In genomic region chr12:117590999-117591398, GRCh38 we compare ENCODE assay signal across 16 cellular contexts.
A peak's percentile ranks its signal among the peaks of the same experiment; 100 is the strongest.
DNase-seq lines count a peak whose midpoint lies in the region; ATAC-seq and TF ChIP-seq lines count a peak whose summit lies in the region.
"Had no signal": no experiment of that assay in that cellular context is flagged by ENCODE, and none has a peak within 500 bp of the region (broad histone marks: within the 10 kb centered on the region; RNA-seq: fewer than 3 reads in every experiment).

No MANE protein-coding gene starts in this region.

- H3K4me1 ChIP-seq in endodermal cell (ENCODE audit: control insufficient read depth, insufficient read depth, low read length) (peaks cover 10% of the 10 kb centered on the region), mesendoderm (ENCODE audit: control insufficient read depth, low read depth, low read length) (peaks cover 14% of the 10 kb centered on the region)

- DNase-seq in AG09309 (ENCODE audit: low read depth), result no peak
- peak; percentile 28 for DNase-seq in NCI-H69 (lab: John Stamatoyannopoulos, UW)
- no peak for DNase-seq in endodermal cell
- DNase-seq in mesendoderm, result peak; percentile 48
- no peak for DNase-seq in NCI-H510A (lab: John Stamatoyannopoulos, UW)
- DNase-seq in SW480 (ENCODE audit: low spot score), result no peak
- DNase-seq: Caco-2, EL, H7, IMR-90, Karpas-422, MM.1S, NCI-H1092 treated with DMSO at 0.1 percent for 48 hours, NCI-H1694 treated with DMSO at 0.1 percent for 48 hours had no signal

- TF ChIP-seq POLR2A in GM18505 (IDR thresholded peaks at IDR 0.05; ENCODE audit: borderline replicate concordance, extremely low read depth, insufficient read depth, insufficient read length), result no peak

- no peak for ATAC-seq in GM18505 (IDR thresholded peaks at IDR 0.05; ENCODE audit: unreplicated experiment)
- ATAC-seq: Right ventricle myocardium inferior had no signal

- no peak overlapping the region for H2BK120ac ChIP-seq in mesendoderm (ENCODE audit: low read depth, low read length)

- H3K9ac ChIP-seq in endodermal cell (ENCODE audit: extremely low read depth, low read length, poor library complexity, severe bottlenecking), result no peak overlapping the region
- H3K9ac ChIP-seq in mesendoderm (ENCODE audit: low read length), result no peak overlapping the region

- no peak overlapping the region for H3K27ac Mint-ChIP-seq in endodermal cell

- H2BK5ac ChIP-seq in mesendoderm (ENCODE audit: low read length), result no peak overlapping the region

- no peaks in the 10 kb centered on the region for H3K36me3 ChIP-seq in endodermal cell (ENCODE audit: control insufficient read depth, insufficient read depth, low read length)
- H3K36me3 ChIP-seq in mesendoderm (ENCODE audit: control insufficient read depth, insufficient read depth, low read length), result no peaks in the 10 kb centered on the region

- H3K4me2 ChIP-seq in mesendoderm (ENCODE audit: low read length), result no peak overlapping the region

- no peaks in the 10 kb centered on the region for H3K79me2 ChIP-seq in mesendoderm (ENCODE audit: control insufficient read depth, insufficient read depth, low read length)

- no peaks in the 10 kb centered on the region for H3K36me3 Mint-ChIP-seq in endodermal cell (ENCODE audit: low read depth)

- H3K27ac ChIP-seq in endodermal cell (ENCODE audit: low read depth, low read length) (no peak overlapping the region), mesendoderm (ENCODE audit: low read depth, low read length) (no peak overlapping the region)

- H3K79me1 ChIP-seq in mesendoderm (ENCODE audit: low read length), result no peaks in the 10 kb centered on the region

- H3K4me3 Mint-ChIP-seq in endodermal cell, result no peak overlapping the region

- no peak overlapping the region for H3K23ac ChIP-seq in mesendoderm (ENCODE audit: low read length)

- no peak overlapping the region for H3K56ac ChIP-seq in mesendoderm (ENCODE audit: low read length)

- no peak overlapping the region for H3K18ac ChIP-seq in mesendoderm (ENCODE audit: low read length)

- H4K5ac ChIP-seq in mesendoderm (ENCODE audit: low read length), result no peak overlapping the region

- H3K27me3 ChIP-seq in endodermal cell (ENCODE audit: control insufficient read depth, insufficient read depth, low read length, poor library complexity, severe bottlenecking) (no peaks in the 10 kb centered on the region), mesendoderm (ENCODE audit: insufficient read depth, low read length, poor library complexity) (no peaks in the 10 kb centered on the region)

- WGBS in endodermal cell (ENCODE audit: insufficient coverage in 1 of 2, insufficient read length in 1 of 2), 2 experiments, result 76 to 100% methylated on average over 1 to 2 of the region's 2 CpGs
- WGBS in mesendoderm (ENCODE audit: extremely low coverage, insufficient coverage, low lambda C conversion rate), result no CpG with 5 or more reads among the region's 2 CpGs

- peaks cover 9% of the 10 kb centered on the region for H3K9me3 ChIP-seq in endodermal cell (ENCODE audit: control insufficient read depth, low read length)
- H3K9me3 ChIP-seq: Caco-2 had no signal

- no peak overlapping the region for H2BK15ac ChIP-seq in mesendoderm (replicated peaks; ENCODE audit: low read depth)

- peaks cover 31% of the 10 kb centered on the region for H3K4me1 Mint-ChIP-seq in endodermal cell

- H4K8ac ChIP-seq in mesendoderm (ENCODE audit: low read depth, low read length), result no peak overlapping the region

- H3K9me3 Mint-ChIP-seq in endodermal cell, result peaks cover 2% of the 10 kb centered on the region

- TF ChIP-seq CTCF in AG09309 (IDR thresholded peaks at IDR 0.05; ENCODE audit: control insufficient read depth, insufficient read depth, low read depth, low read length, missing control alignments) (peak; percentile 20), endodermal cell (conservative IDR thresholded peaks at IDR 0.05) (peak; percentile 65)

- peaks cover 7% of the 10 kb centered on the region for H3K27me3 Mint-ChIP-seq in endodermal cell (ENCODE audit: insufficient read depth)

- H3K4ac ChIP-seq in mesendoderm (ENCODE audit: low read depth, low read length), result no peak overlapping the region

- no peak overlapping the region for H3K4me3 ChIP-seq in AG09309 (ENCODE audit: control insufficient read depth, low read depth, low read length)
- H3K4me3 ChIP-seq in endodermal cell (ENCODE audit: low read length), result no peak overlapping the region
- no peak overlapping the region for H3K4me3 ChIP-seq in mesendoderm (ENCODE audit: low read length)

- H2AK5ac ChIP-seq in mesendoderm (ENCODE audit: low read length), result no peak overlapping the region

Comparison
In these comparisons a context has a peak if more than half of its experiments do, and no peak if none do; other contexts are left out.
1. DNase-seq: peak in NCI-H69 (single experiment) and mesendoderm (single experiment); none in AG09309 (single experiment), endodermal cell (single experiment), NCI-H510A (single experiment) and SW480 (single experiment).